In the genomic region with DNA sequence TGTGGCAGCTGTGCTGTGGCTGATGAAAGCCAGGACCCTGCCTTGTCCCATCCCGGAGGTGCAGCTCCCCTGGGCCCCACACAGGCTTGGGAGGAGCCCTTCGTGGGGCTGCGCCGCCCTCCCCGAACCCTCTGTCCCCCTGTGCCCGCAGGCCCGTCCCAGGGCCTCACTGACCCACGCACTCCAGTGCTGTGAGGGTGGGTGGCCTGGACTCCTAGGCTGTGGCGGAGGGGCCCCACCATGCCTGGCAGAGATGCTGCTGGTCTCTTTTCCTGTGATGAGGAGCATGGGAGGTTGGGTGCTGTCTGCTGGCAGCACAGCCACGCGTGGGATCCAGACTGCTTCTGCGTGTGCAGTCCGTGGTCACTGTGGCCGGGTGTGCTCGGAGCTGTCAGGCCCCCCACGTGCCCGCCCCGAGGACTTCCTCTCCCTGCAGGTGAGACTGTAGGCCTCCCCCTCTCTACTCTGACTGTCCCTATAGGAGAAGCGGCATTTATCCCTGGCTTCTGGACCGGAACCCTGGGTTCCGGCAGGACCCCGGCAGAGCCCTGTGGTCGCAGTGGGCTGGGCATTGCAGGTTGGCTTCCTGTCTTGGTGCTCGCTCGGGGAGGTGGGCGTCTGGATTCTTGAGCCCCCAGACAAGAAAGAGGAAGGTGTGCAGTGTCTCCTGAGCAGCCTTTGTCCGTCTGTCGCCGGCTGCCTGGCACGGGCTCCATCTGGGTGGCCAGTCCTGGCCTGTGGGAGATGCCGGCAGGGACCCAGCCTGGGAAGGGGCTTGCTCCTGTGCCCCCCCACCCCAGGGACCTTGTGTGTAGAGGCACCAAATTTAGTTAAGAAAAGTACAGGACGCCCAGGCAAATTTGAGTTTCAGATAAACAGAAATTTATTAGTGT, we compare ENCODE assay signal across 2 cellular contexts.
TF ChIP-seq lines count a peak whose summit lies in the region.

No MANE protein-coding gene starts in this region.

TF ChIP-seq in A549, 52 proteins besides CTCF, POLR2A, EP300 and RAD21:
- TF ChIP-seq EHF (CRISPR knock-in tag; IDR thresholded peaks at IDR 0.05) (no peak), CBX8 (IDR thresholded peaks at IDR 0.05) (no peak), RFX5 (IDR thresholded peaks at IDR 0.05) (no peak), FOSB (CRISPR knock-in tag; IDR thresholded peaks at IDR 0.05) (no peak), NFE2L2 (conservative IDR thresholded peaks at IDR 0.05; ENCODE audit: low read length) (no peak), MYC (IDR thresholded peaks at IDR 0.05; ENCODE audit: borderline replicate concordance, low read length) (no peak), PHF8 (IDR thresholded peaks at IDR 0.05; ENCODE audit: borderline replicate concordance, low read depth) (no peak), FOXS1 (CRISPR knock-in tag; IDR thresholded peaks at IDR 0.05) (no peak), POLR2AphosphoS2 (conservative IDR thresholded peaks at IDR 0.05; ENCODE audit: low read length) (no peak), EHMT2 (IDR thresholded peaks at IDR 0.05; ENCODE audit: low read depth) (no peak), NR3C1 (IDR thresholded peaks at IDR 0.05) (no peak), TP53 (CRISPR knock-in tag; IDR thresholded peaks at IDR 0.05) (no peak)
- TF ChIP-seq, protein P1, sequence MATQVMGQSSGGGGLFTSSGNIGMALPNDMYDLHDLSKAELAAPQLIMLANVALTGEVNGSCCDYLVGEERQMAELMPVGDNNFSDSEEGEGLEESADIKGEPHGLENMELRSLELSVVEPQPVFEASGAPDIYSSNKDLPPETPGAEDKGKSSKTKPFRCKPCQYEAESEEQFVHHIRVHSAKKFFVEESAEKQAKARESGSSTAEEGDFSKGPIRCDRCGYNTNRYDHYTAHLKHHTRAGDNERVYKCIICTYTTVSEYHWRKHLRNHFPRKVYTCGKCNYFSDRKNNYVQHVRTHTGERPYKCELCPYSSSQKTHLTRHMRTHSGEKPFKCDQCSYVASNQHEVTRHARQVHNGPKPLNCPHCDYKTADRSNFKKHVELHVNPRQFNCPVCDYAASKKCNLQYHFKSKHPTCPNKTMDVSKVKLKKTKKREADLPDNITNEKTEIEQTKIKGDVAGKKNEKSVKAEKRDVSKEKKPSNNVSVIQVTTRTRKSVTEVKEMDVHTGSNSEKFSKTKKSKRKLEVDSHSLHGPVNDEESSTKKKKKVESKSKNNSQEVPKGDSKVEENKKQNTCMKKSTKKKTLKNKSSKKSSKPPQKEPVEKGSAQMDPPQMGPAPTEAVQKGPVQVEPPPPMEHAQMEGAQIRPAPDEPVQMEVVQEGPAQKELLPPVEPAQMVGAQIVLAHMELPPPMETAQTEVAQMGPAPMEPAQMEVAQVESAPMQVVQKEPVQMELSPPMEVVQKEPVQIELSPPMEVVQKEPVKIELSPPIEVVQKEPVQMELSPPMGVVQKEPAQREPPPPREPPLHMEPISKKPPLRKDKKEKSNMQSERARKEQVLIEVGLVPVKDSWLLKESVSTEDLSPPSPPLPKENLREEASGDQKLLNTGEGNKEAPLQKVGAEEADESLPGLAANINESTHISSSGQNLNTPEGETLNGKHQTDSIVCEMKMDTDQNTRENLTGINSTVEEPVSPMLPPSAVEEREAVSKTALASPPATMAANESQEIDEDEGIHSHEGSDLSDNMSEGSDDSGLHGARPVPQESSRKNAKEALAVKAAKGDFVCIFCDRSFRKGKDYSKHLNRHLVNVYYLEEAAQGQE (IDR thresholded peaks at IDR 0.05): no peak
- TF ChIP-seq, protein P2, sequence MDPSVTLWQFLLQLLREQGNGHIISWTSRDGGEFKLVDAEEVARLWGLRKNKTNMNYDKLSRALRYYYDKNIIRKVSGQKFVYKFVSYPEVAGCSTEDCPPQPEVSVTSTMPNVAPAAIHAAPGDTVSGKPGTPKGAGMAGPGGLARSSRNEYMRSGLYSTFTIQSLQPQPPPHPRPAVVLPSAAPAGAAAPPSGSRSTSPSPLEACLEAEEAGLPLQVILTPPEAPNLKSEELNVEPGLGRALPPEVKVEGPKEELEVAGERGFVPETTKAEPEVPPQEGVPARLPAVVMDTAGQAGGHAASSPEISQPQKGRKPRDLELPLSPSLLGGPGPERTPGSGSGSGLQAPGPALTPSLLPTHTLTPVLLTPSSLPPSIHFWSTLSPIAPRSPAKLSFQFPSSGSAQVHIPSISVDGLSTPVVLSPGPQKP (IDR thresholded peaks at IDR 0.05; ENCODE audit: low read depth, low read length): no peak
- TF ChIP-seq, protein P3, sequence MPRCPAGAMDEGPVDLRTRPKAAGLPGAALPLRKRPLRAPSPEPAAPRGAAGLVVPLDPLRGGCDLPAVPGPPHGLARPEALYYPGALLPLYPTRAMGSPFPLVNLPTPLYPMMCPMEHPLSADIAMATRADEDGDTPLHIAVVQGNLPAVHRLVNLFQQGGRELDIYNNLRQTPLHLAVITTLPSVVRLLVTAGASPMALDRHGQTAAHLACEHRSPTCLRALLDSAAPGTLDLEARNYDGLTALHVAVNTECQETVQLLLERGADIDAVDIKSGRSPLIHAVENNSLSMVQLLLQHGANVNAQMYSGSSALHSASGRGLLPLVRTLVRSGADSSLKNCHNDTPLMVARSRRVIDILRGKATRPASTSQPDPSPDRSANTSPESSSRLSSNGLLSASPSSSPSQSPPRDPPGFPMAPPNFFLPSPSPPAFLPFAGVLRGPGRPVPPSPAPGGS (IDR thresholded peaks at IDR 0.05): no peak

TF ChIP-seq in GM12878, 131 proteins besides CTCF, POLR2A, EP300 and RAD21:
- TF ChIP-seq, protein P4, sequence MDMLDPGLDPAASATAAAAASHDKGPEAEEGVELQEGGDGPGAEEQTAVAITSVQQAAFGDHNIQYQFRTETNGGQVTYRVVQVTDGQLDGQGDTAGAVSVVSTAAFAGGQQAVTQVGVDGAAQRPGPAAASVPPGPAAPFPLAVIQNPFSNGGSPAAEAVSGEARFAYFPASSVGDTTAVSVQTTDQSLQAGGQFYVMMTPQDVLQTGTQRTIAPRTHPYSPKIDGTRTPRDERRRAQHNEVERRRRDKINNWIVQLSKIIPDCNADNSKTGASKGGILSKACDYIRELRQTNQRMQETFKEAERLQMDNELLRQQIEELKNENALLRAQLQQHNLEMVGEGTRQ (IDR thresholded peaks at IDR 0.05; ENCODE audit: borderline replicate concordance, low read depth, low read length): no peak
- TF ChIP-seq, protein P5, sequence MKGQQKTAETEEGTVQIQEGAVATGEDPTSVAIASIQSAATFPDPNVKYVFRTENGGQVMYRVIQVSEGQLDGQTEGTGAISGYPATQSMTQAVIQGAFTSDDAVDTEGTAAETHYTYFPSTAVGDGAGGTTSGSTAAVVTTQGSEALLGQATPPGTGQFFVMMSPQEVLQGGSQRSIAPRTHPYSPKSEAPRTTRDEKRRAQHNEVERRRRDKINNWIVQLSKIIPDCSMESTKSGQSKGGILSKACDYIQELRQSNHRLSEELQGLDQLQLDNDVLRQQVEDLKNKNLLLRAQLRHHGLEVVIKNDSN (IDR thresholded peaks at IDR 0.05; ENCODE audit: borderline replicate concordance, extremely low read length, insufficient read depth, low read depth, low read length): peak; percentile 9
- TF ChIP-seq ZNF24 (IDR thresholded peaks at IDR 0.05) (no peak), JUNB (IDR thresholded peaks at IDR 0.05) (no peak), SIN3A (IDR thresholded peaks at IDR 0.05; ENCODE audit: low read depth, low read length) (no peak), BHLHE40 (IDR thresholded peaks at IDR 0.05; ENCODE audit: borderline replicate concordance in 1 of 2, low read depth in 2 of 2, low read length in 1 of 2) (peak; percentile 33 to 75; a peak in 3 of 4 replicates)
